27 cellular contexts compared by ENCODE assay signal in genomic region chr2:45153126-45153525, GRCh38.
"Had no signal": no experiment of that assay in that cellular context is flagged by ENCODE, and none has a peak within 500 bp of the region (broad histone marks: within the 10 kb centered on the region; RNA-seq: fewer than 3 reads in every experiment).

No MANE protein-coding gene starts in this region.

- H3K9me3 Mint-ChIP-seq: activated CD4-positive, alpha-beta T cell treated with anti-CD3 and anti-CD28 coated beads, Interleukin-2, amount 10 ng/mL, durations not matched to agents 24 days and 14 days; activated T-cell treated with anti-CD3 and anti-CD28 coated beads, Interleukin-2, amount 50 U/mL, for 4 hours; central memory CD8-positive, alpha-beta T cell; T-helper 1 cell treated with Interleukin-12 subunit alpha and Interleukin-12 subunit beta and Interleukin-4 antibody, amounts not matched to agents 30 μg/mL and 1 μg/mL, for 36 hours had no signal

- H3K36me3 Mint-ChIP-seq: activated naive CD8-positive, alpha-beta T cell; brain had no signal

- H3K4me3 ChIP-seq: K562 had no signal

- DNase-seq: activated CD4-positive, alpha-beta T cell treated with anti-CD3 and anti-CD28 coated beads, Interleukin-2, amount 10 ng/mL, durations not matched to agents 24 days and 14 days; activated CD4-positive, alpha-beta T cell treated with anti-CD3 and anti-CD28 coated beads, Interleukin-2, amount 50 U/mL, for 48 hours; activated CD4-positive, CD25-positive, alpha-beta regulatory T cell treated with anti-CD3 and anti-CD28 coated beads, Interleukin-2, amount 50 U/mL, for 72 hours; activated CD8-positive, alpha-beta memory T cell treated with anti-CD3 and anti-CD28 coated beads for 24 hours; activated effector memory CD4-positive, alpha-beta T cell treated with anti-CD3 and anti-CD28 coated beads, Interleukin-2, amount 50 U/mL, for 16 hours; activated naive CD4-positive, alpha-beta T cell treated with Interleukin-2 at 50 U/mL for 16 hours; activated T-cell treated with anti-CD3 and anti-CD28 coated beads, Interleukin-2, amount 50 U/mL, for 4 hours; amygdala; Kasumi-1; NCI-H1105 treated with DMSO at 0.1 percent for 48 hours; NCI-H1436 treated with DMSO at 0.1 percent for 48 hours; NCI-H187; NCI-H2081; NCI-H446; NCI-H524; NCI-H774; NK-92 treated with Interleukin-12 subunit alpha and Interleukin-12 subunit beta, amount 100 ng/mL, for 24 hours; OCI-M1; RPMI8226 had no signal

- ATAC-seq: activated T-cell treated with anti-CD3 and anti-CD28 coated beads, Interleukin-2, amount 50 U/mL, for 4 hours; K562; Panc1; Right ventricle myocardium inferior; WTC11 had no signal

- H3K4me1 Mint-ChIP-seq: activated CD4-positive, alpha-beta T cell treated with anti-CD3 and anti-CD28 coated beads, Interleukin-2, amount 10 ng/mL, durations not matched to agents 24 days and 14 days; central memory CD8-positive, alpha-beta T cell had no signal

- H3K4me3 Mint-ChIP-seq: activated CD4-positive, alpha-beta T cell treated with anti-CD3 and anti-CD28 coated beads, Interleukin-2, amount 10 ng/mL, durations not matched to agents 24 days and 14 days; activated naive CD8-positive, alpha-beta T cell; activated T-cell treated with anti-CD3 and anti-CD28 coated beads, Interleukin-2, amount 50 U/mL, for 4 hours; brain; central memory CD8-positive, alpha-beta T cell; T-helper 1 cell treated with Interleukin-12 subunit alpha and Interleukin-12 subunit beta and Interleukin-4 antibody, amounts not matched to agents 30 μg/mL and 1 μg/mL, for 36 hours; WTC11 had no signal

- H3K27ac Mint-ChIP-seq: activated CD4-positive, alpha-beta T cell treated with anti-CD3 and anti-CD28 coated beads, Interleukin-2, amount 10 ng/mL, durations not matched to agents 24 days and 14 days; activated naive CD8-positive, alpha-beta T cell; T-helper 1 cell treated with Interleukin-12 subunit alpha and Interleukin-12 subunit beta and Interleukin-4 antibody, amounts not matched to agents 30 μg/mL and 1 μg/mL, for 36 hours; WTC11 had no signal
